8 cellular contexts compared by ENCODE assay signal in genomic region chr11:106098893-106099553, GRCh38.
"Had no signal": no experiment of that assay in that cellular context is flagged by ENCODE, and none has a peak within 500 bp of the region (broad histone marks: within the 10 kb centered on the region; RNA-seq: fewer than 3 reads in every experiment).

No MANE protein-coding gene starts in this region.

- FAIRE-seq: K562 had no signal

- H3K27ac Mint-ChIP-seq: HFFc6 had no signal

- H3K4me3 Mint-ChIP-seq: HFFc6 had no signal

- DNase-seq: GM23248, GOT3, H7, HFFc6, IMR-90, KG1 had no signal

- H3K9me3 Mint-ChIP-seq: HFFc6 had no signal

- ATAC-seq: HCT116 had no signal
